In genomic region chrX:119468186-119468929, GRCh38 we compare ENCODE assay signal across 8 cellular contexts. TPM values are rescaled to one million over a fixed set of nuclear protein-coding genes. Genes with fewer than 3 reads are reported as not detected.
DNase-seq lines count a peak whose midpoint lies in the region; ATAC-seq and TF ChIP-seq lines count a peak whose summit lies in the region.

SLC25A5 (plus strand) TSS chrX:119468444; CDS start chrX:119468516, 72 bp downstream.

- peak within 1 kb of the TSS; percentile 85 for H3K4me3 Mint-ChIP-seq in activated naive CD4-positive, alpha-beta T cell treated with anti-CD3 and anti-CD28 coated beads, Interleukin-2, amount 10 ng/mL, durations not matched to agents 7 days and 5 days

- peaks cover 4% of the 10 kb centered on the region; the same call in 1 of the 2 replicates for H3F3A ChIP-seq in MM.1S (ENCODE audit: insufficient read depth, low read length)

- H3K27me3 Mint-ChIP-seq in activated naive CD4-positive, alpha-beta T cell treated with anti-CD3 and anti-CD28 coated beads, Interleukin-2, amount 10 ng/mL, durations not matched to agents 7 days and 5 days: peaks cover 3% of the 10 kb centered on the region

- H3K27me3 ChIP-seq in HAP-1 (ENCODE audit: low read depth) (no peaks in the 10 kb centered on the region), MM.1S (replicated peaks; ENCODE audit: insufficient read depth, low read length) (no peaks in the 10 kb centered on the region)

- H3K9me3 Mint-ChIP-seq in activated naive CD4-positive, alpha-beta T cell treated with anti-CD3 and anti-CD28 coated beads, Interleukin-2, amount 10 ng/mL, durations not matched to agents 7 days and 5 days: no peaks in the 10 kb centered on the region

- H3K9ac ChIP-seq in MM.1S (ENCODE audit: low read length) (peak within 1 kb of the TSS; percentile 96), SK-N-MC (ENCODE audit: insufficient read length) (peak within 1 kb of the TSS; percentile 72)

- peaks cover 34% of the 10 kb centered on the region for H3K36me3 ChIP-seq in HAP-1 (replicated peaks)
- 0 out of 2 replicates have a peak, but pooled peaks cover 5% of the 10 kb centered on the region for H3K36me3 ChIP-seq in MM.1S (replicated peaks; ENCODE audit: insufficient read depth, low read length)
- H3K36me3 ChIP-seq in SK-N-MC (ENCODE audit: insufficient read depth, low read length): peaks cover 21% of the 10 kb centered on the region

- peaks cover 26% of the 10 kb centered on the region for H3K4me1 Mint-ChIP-seq in activated naive CD4-positive, alpha-beta T cell treated with anti-CD3 and anti-CD28 coated beads, Interleukin-2, amount 10 ng/mL, durations not matched to agents 7 days and 5 days

- H3K9me3 ChIP-seq in HAP-1 (no peaks in the 10 kb centered on the region), MM.1S (replicated peaks; ENCODE audit: insufficient read depth, low read length) (no peaks in the 10 kb centered on the region), SK-N-MC (ENCODE audit: low read depth, low read length) (no peaks in the 10 kb centered on the region)

- peak within 1 kb of the TSS; percentile 90 for H3K27ac ChIP-seq in MM.1S (ENCODE audit: low read length)
- H3K27ac ChIP-seq in SK-N-MC: peak within 1 kb of the TSS; percentile 48; the same call in 1 of the 2 replicates
- H3K27ac ChIP-seq in temporal lobe (ENCODE audit: low read depth, low read length): peak within 1 kb of the TSS; percentile 73

- H3K27ac Mint-ChIP-seq in activated naive CD4-positive, alpha-beta T cell treated with anti-CD3 and anti-CD28 coated beads, Interleukin-2, amount 10 ng/mL, durations not matched to agents 7 days and 5 days: peak within 1 kb of the TSS; percentile 94

- peaks cover 23% of the 10 kb centered on the region for H3K36me3 Mint-ChIP-seq in activated naive CD4-positive, alpha-beta T cell treated with anti-CD3 and anti-CD28 coated beads, Interleukin-2, amount 10 ng/mL, durations not matched to agents 7 days and 5 days

- H3K9me2 ChIP-seq in MM.1S (replicated peaks; ENCODE audit: insufficient read depth, low read length): no peaks in the 10 kb centered on the region

- H3K4me1 ChIP-seq in HAP-1 (peaks cover 13% of the 10 kb centered on the region), MM.1S (ENCODE audit: low read length) (0 out of 2 replicates have a peak, but pooled peaks cover 3% of the 10 kb centered on the region)

- DNase-seq in GDM1 (lab: John Stamatoyannopoulos, UW) (peak; percentile 81), HAP-1 (ENCODE audit: low spot score in 2 of 2) (peak; percentile 89 to 96), MM.1S (peak; percentile 88), SK-N-MC (ENCODE audit: low read depth, low spot score) (no peak), germinal center (ENCODE audit: low spot score) (peak; percentile 84), omental fat pad (ENCODE audit: low spot score) (peak; percentile 32)
- DNase-seq in activated naive CD4-positive, alpha-beta T cell treated with anti-CD3 and anti-CD28 coated beads, Interleukin-2, amount 10 ng/mL, durations not matched to agents 7 days and 5 days: peak; percentile 87

- in situ Hi-C loops in HAP-1 (cut with MboI; ENCODE audit: low sequenced_read_pairs): no loop called here

- peak within 1 kb of the TSS; percentile 61; the same call in 1 of the 2 replicates for H2AFZ ChIP-seq in MM.1S (ENCODE audit: low read length)

- ATAC-seq in omental fat pad (ENCODE audit: low FRiP score): peak; percentile 95

- peaks cover 13% of the 10 kb centered on the region for H3K79me2 ChIP-seq in MM.1S (ENCODE audit: low read length)

- peak within 1 kb of the TSS; percentile 95 for H3K4me3 ChIP-seq in HAP-1
- H3K4me3 ChIP-seq in MM.1S (ENCODE audit: low read length): peak within 1 kb of the TSS; percentile 88
- peak within 1 kb of the TSS; percentile 88 for H3K4me3 ChIP-seq in SK-N-MC

- H3K4me2 ChIP-seq in MM.1S (ENCODE audit: low read depth, low read length): peak within 1 kb of the TSS; percentile 51

- H4K20me1 ChIP-seq in MM.1S (ENCODE audit: insufficient read depth, low read length): no peaks in the 10 kb centered on the region; the same call in 1 of the 2 replicates

- CTCF ChIA-PET in activated naive CD4-positive, alpha-beta T cell treated with anti-CD3 and anti-CD28 coated beads, Interleukin-2, amount 10 ng/mL, durations not matched to agents 7 days and 5 days (lab: Charles Lee): interaction anchor here (0.7 to 3.5 kb wide), 5 partner anchors 10 to 419 kb away, joined by 4 to 14 read pairs (median 6); no protein-coding TSS in a partner anchor

- TF ChIP-seq CTCF in MM.1S (IDR thresholded peaks at IDR 0.05; ENCODE audit: low read length) (no peak), omental fat pad (IDR thresholded peaks at IDR 0.05) (no peak)

RNA-seq across cellular contexts. Expression of gene SLC25A5, which starts in this region (rescaled TPM):
- total RNA-seq in omental fat pad: 100 to 1,000 TPM; 115 to 215 (median 194) TPM
- total RNA-seq in temporal lobe: 63.2 TPM
